8 cellular contexts compared by ENCODE assay signal in the genomic region with DNA sequence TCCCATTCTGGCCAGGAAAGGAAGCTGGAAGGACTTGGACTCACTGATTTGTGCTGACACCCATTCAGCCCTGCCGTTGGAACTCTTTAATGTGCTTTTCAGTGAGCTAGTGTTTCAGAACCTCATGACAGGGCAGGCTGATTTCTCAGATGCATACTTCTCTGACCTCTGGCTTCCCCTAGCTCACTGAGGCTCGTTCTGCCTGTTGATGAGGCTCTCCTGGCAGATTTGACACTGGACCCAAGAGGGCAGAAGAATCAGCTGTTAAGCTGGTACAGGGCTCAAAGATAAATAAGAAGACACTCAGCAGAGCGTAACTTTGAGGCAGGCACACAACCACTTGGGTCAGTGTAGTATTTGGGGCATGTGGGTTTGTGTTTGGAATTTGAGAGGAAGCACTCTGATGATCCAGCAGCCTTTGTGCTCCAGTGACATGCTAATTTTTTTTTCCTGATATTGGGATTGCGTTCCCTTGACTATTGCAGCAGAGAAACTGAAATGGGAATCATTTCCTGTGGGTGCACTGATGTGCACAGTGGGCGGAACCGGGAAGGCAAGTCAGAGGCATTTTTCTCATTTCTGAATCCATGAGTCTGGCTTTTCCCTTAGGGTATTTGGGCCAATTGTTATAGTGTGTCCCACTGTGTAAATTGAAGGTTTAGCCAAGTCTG.
DNase-seq lines count a peak whose midpoint lies in the region; ATAC-seq and TF ChIP-seq lines count a peak whose summit lies in the region.

No MANE protein-coding gene starts in this region.

- no peaks in the 10 kb centered on the region for H3K9me3 ChIP-seq in HEK293 (ENCODE audit: control insufficient read depth, insufficient read depth, low read depth, low read length)
- no peaks in the 10 kb centered on the region for H3K9me3 ChIP-seq in suprapubic skin

- H3K27ac ChIP-seq in HEK293 (ENCODE audit: extremely low read depth, low read depth, low read length) (no peak overlapping the region), suprapubic skin (peak overlapping the region; percentile 76)

- POLR2A ChIA-PET in HEK293 (lab: Yijun Ruan, JAX) = no interaction called here

- H3K4me1 ChIP-seq in HEK293 (ENCODE audit: control insufficient read depth, insufficient read depth, low read length) (peaks cover 14% of the 10 kb centered on the region), suprapubic skin (peaks cover 20% of the 10 kb centered on the region)

- CTCF ChIA-PET in HEK293 (lab: Yijun Ruan, JAX) = interaction anchor here (1.0 kb wide), 1 partner anchor 94 kb away, joined by 3 read pairs; no protein-coding TSS in a partner anchor

- ATAC-seq in HG03432 (IDR thresholded peaks at IDR 0.05; ENCODE audit: unreplicated experiment) = no peak

- TF ChIP-seq EP300 in suprapubic skin (IDR thresholded peaks at IDR 0.05) = no peak

- peak in 43 of 58 donors; percentile 1 to 84 (median 35) for DNase-seq in anterior cingulate cortex (lab: John Stamatoyannopoulos, UW)
- DNase-seq in iPS-NIHi11 (ENCODE audit: low spot score) = peak; percentile 16
- no peak for DNase-seq in suprapubic skin (ENCODE audit: low spot score in 2 of 2)
- DNase-seq in NCI-H1930 (lab: John Stamatoyannopoulos, UW) = no peak
- no peak for DNase-seq in activated CD8-positive, alpha-beta memory T cell treated with anti-CD3 and anti-CD28 coated beads for 24 hours
- no peak for DNase-seq in GF-D8 (lab: John Stamatoyannopoulos, UW)

- H3K36me3 ChIP-seq in HEK293 (ENCODE audit: control insufficient read depth in 2 of 2, insufficient read depth in 1 of 2, low read length in 2 of 2) = no peaks in the 10 kb centered on the region
- no peaks in the 10 kb centered on the region for H3K36me3 ChIP-seq in suprapubic skin

- no peak overlapping the region for H3K4me3 ChIP-seq in HEK293 (ENCODE audit: low read depth, low read length)
- H3K4me3 ChIP-seq in suprapubic skin = peak overlapping the region; percentile 11

- no peak for TF ChIP-seq POLR2A in suprapubic skin (IDR thresholded peaks at IDR 0.05)

- H3K27me3 ChIP-seq in suprapubic skin = no peaks in the 10 kb centered on the region

- WGBS in suprapubic skin = 30% methylated on average over 6 of the region's 6 CpGs

- TF ChIP-seq CTCF in HEK293 (tag by site-specific recombination; IDR thresholded peaks at IDR 0.05) = no peak
- no peak for TF ChIP-seq CTCF in suprapubic skin (IDR thresholded peaks at IDR 0.05)

TF ChIP-seq in HEK293, 187 proteins besides CTCF, POLR2A, EP300 and RAD21:
- TF ChIP-seq SP7 (tag by site-specific recombination; IDR thresholded peaks at IDR 0.05) = peak; percentile 65
- peak; percentile 43; the same call in 1 of the 2 replicates for TF ChIP-seq ZFHX2 (tag by site-specific recombination; conservative IDR thresholded peaks at IDR 0.05)
- no peak for TF ChIP-seq ZNF202 (tag by site-specific recombination; IDR thresholded peaks at IDR 0.05; ENCODE audit: borderline replicate concordance)
- no peak for TF ChIP-seq KLF9 (tag by site-specific recombination; IDR thresholded peaks at IDR 0.05; ENCODE audit: low read depth)
- no peak for TF ChIP-seq ZFP69B (tag by site-specific recombination; IDR thresholded peaks at IDR 0.05)
- TF ChIP-seq ZNF121 (tag by site-specific recombination; IDR thresholded peaks at IDR 0.05) = no peak
- TF ChIP-seq ZNF223 (tag by site-specific recombination; IDR thresholded peaks at IDR 0.05) = no peak

Comparison
In these comparisons a context has a peak if more than half of its experiments do, and no peak if none do; other contexts are left out.
1. DNase-seq: peak in anterior cingulate cortex (43 of 58) and iPS-NIHi11 (single experiment); none in suprapubic skin (0 of 2), NCI-H1930 (0 of 2), activated CD8-positive, alpha-beta memory T cell treated with anti-CD3 and anti-CD28 coated beads for 24 hours (single experiment) and GF-D8 (single experiment).